ENCODE assay signal across 23 cellular contexts in the genomic region with DNA sequence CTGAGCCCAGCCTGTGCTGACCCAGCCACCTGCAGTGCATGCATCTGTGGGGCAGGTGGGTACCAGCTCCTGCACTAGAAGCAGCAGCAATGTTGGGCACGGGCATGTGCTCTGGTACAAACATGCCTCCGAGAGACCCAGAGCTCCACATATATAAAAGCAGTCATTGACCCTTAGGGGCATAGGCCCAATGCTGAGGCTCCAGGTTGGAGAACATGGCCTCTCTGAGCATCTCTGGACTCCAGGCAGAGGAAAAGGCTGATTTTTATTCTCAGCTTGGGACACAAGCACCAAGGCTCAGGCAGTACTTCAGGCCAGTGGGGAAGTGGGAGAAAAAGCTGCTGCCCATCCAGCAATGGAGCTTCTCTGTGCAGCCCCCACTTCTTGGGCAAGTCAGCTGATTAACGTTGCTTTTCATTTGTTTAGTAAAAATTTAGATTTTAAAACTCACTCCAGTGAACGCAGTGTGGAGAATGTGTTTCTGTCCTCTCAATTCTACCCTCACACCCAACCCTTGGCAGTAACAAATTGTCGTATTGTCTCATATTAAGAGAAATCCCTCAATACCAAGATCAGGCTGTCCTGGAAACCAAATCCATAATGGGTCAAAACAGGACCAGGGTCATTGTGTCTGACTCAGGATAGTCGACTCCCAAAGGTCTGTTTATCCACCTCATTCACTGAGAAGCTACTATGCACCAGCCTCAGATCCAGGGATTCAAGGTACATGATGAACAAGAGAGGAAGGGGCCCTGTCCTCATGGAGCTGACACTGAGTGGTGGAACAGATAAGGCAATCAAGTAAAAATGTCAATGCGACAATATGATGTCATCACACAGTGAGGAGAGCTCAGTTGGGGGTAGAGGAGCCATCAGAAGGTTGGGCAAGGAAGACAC.
"Had no signal": no experiment of that assay in that cellular context is flagged by ENCODE, and none has a peak within 500 bp of the region (broad histone marks: within the 10 kb centered on the region; RNA-seq: fewer than 3 reads in every experiment).

No MANE protein-coding gene starts in this region.

- H3K4me3 Mint-ChIP-seq: activated CD4-positive, alpha-beta memory T cell treated with anti-CD3 and anti-CD28 coated beads for 36 hours; activated T-cell treated with anti-CD3 and anti-CD28 coated beads, Interleukin-2, amount 50 U/mL, for 24 hours; brain; mesothelial cell of epicardium; nephron; stimulated activated naive CD8-positive, alpha-beta T cell treated with anti-CD3 and anti-CD28 coated beads, Interleukin-15, Interleukin-2, amounts not matched to agents 100 ng/mL and 50 ng/mL, for 24 hours; T-cell; WTC11 had no signal

- H3K9me3 ChIP-seq: gastrocnemius medialis, lower lobe of right lung, transverse colon had no signal

- H3K4me1 ChIP-seq: lower lobe of right lung, transverse colon had no signal

- DNase-seq: activated CD4-positive, alpha-beta memory T cell treated with anti-CD3 and anti-CD28 coated beads for 36 hours; activated CD4-positive, alpha-beta T cell treated with anti-CD3 and anti-CD28 coated beads for 4 hours; activated naive CD4-positive, alpha-beta T cell treated with Interleukin-2 at 50 U/mL for 16 hours; activated T-cell treated with anti-CD3 and anti-CD28 coated beads, Interleukin-2, amount 50 U/mL, for 24 hours; anterior cingulate cortex; central memory CD4-positive, alpha-beta T cell; gastrocnemius medialis; lower lobe of right lung; occipital lobe; stimulated activated CD4-positive, alpha-beta T cell treated with anti-CD3 and anti-CD28 coated beads, Interleukin-12 subunit alpha, Interleukin-12 subunit beta, amount 100 ng/mL, for 4 hours; stimulated activated CD4-positive, alpha-beta T cell treated with anti-CD3 and anti-CD28 coated beads, Interleukin-1b, Interleukin-23, amount 100 ng/mL, for 48 hours; stimulated activated CD8-positive, alpha-beta memory T cell treated with anti-CD3 and anti-CD28 coated beads, Interleukin-4, amount 100 ng/mL, for 48 hours; T-cell; transverse colon had no signal

- H3K36me3 Mint-ChIP-seq: activated CD4-positive, alpha-beta memory T cell treated with anti-CD3 and anti-CD28 coated beads for 36 hours; brain; mesothelial cell of epicardium; T-cell; WTC11 had no signal

- H3K27me3 ChIP-seq: gastrocnemius medialis, transverse colon had no signal

- H3K4me1 Mint-ChIP-seq: mesothelial cell of epicardium, nephron had no signal

- ATAC-seq: gastrocnemius medialis, lower lobe of right lung, T-cell, WTC11 had no signal

- H3K27ac Mint-ChIP-seq: activated CD4-positive, alpha-beta memory T cell treated with anti-CD3 and anti-CD28 coated beads for 36 hours; activated T-cell treated with anti-CD3 and anti-CD28 coated beads, Interleukin-2, amount 50 U/mL, for 24 hours; activated T-helper 2 cell treated with anti-CD3 and anti-CD28 coated beads, Interferon-gamma antibody, Interleukin-2, Interleukin-4, amounts not matched to agents 10 μg/mL and 5 μg/mL and 100 μg/mL, durations not matched to agents 14 hours and 24 hours and 36 hours; brain; mesothelial cell of epicardium; nephron; progenitor cell of endocrine pancreas; stimulated activated naive CD8-positive, alpha-beta T cell treated with anti-CD3 and anti-CD28 coated beads, Interleukin-15, Interleukin-2, amounts not matched to agents 100 ng/mL and 50 ng/mL, for 24 hours; T-cell; WTC11 had no signal

- H3K9me3 Mint-ChIP-seq: activated CD4-positive, alpha-beta memory T cell treated with anti-CD3 and anti-CD28 coated beads for 36 hours; activated T-cell treated with anti-CD3 and anti-CD28 coated beads, Interleukin-2, amount 50 U/mL, for 24 hours; activated T-helper 2 cell treated with anti-CD3 and anti-CD28 coated beads, Interferon-gamma antibody, Interleukin-2, Interleukin-4, amounts not matched to agents 10 μg/mL and 5 μg/mL and 100 μg/mL, durations not matched to agents 14 hours and 24 hours and 36 hours; mesothelial cell of epicardium; nephron; stimulated activated naive CD8-positive, alpha-beta T cell treated with anti-CD3 and anti-CD28 coated beads, Interleukin-15, Interleukin-2, amounts not matched to agents 100 ng/mL and 50 ng/mL, for 24 hours; T-cell; WTC11 had no signal

- FAIRE-seq: colon, keratinocyte had no signal

- H3K36me3 ChIP-seq: gastrocnemius medialis, lower lobe of right lung, transverse colon had no signal

- H3K27ac ChIP-seq: gastrocnemius medialis, lower lobe of right lung, transverse colon had no signal

- H3K4me3 ChIP-seq: gastrocnemius medialis, lower lobe of right lung, transverse colon had no signal
